ENCODE assay signal across 10 cellular contexts in genomic region chr1:14599787-14600186, GRCh38. TPM values are rescaled to one million over a fixed set of nuclear protein-coding genes. Genes with fewer than 3 reads are reported as not detected.
DNase-seq lines count a peak whose midpoint lies in the region; ATAC-seq and TF ChIP-seq lines count a peak whose summit lies in the region.
"Had no signal": no experiment of that assay in that cellular context is flagged by ENCODE, and none has a peak within 500 bp of the region (broad histone marks: within the 10 kb centered on the region; RNA-seq: fewer than 3 reads in every experiment).

No MANE protein-coding gene starts in this region.

- peak; percentile 60 for ATAC-seq in GM19035 (IDR thresholded peaks at IDR 0.05; ENCODE audit: unreplicated experiment)
- no peak for ATAC-seq in gastroesophageal sphincter
- no peak for ATAC-seq in HG02973 (IDR thresholded peaks at IDR 0.05; ENCODE audit: unreplicated experiment)
- ATAC-seq in activated CD8-positive, alpha-beta memory T cell treated with anti-CD3 and anti-CD28 coated beads, Interleukin-2, amount 10 ng/mL, durations not matched to agents 7 days and 5 days: no peak
- ATAC-seq: HepG2 had no signal

- H3K36me3 ChIP-seq in HUES6 (ENCODE audit: control insufficient read depth, insufficient read depth, low read length): peaks cover 6% of the 10 kb centered on the region; the same call in 1 of the 2 replicates
- no peaks in the 10 kb centered on the region for H3K36me3 ChIP-seq in gastroesophageal sphincter
- H3K36me3 ChIP-seq in skeletal muscle satellite cell (ENCODE audit: insufficient read depth, low read length): no peaks in the 10 kb centered on the region

- H3K27ac ChIP-seq in HUES6 (ENCODE audit: low read depth, low read length) (no peak overlapping the region), gastroesophageal sphincter (no peak overlapping the region)

- H3K4me3 ChIP-seq in HUES6 (ENCODE audit: low read depth, low read length) (peak overlapping the region; percentile 87), gastroesophageal sphincter (peak overlapping the region; percentile 16 to 56), skeletal muscle satellite cell (ENCODE audit: low read length) (peak overlapping the region; percentile 64)

- H3K9me3 ChIP-seq in HUES6 (ENCODE audit: control insufficient read depth, insufficient read depth, low read depth, low read length) (no peaks in the 10 kb centered on the region), gastroesophageal sphincter (no peaks in the 10 kb centered on the region), skeletal muscle satellite cell (replicated peaks; ENCODE audit: low read length) (no peaks in the 10 kb centered on the region)

- TF ChIP-seq CTCF in gastroesophageal sphincter (IDR thresholded peaks at IDR 0.05): no peak

- H3K27me3 ChIP-seq in HUES6 (ENCODE audit: control insufficient read depth, insufficient read depth, low read length) (peaks cover 16% of the 10 kb centered on the region), gastroesophageal sphincter (peaks cover 72% of the 10 kb centered on the region), skeletal muscle satellite cell (ENCODE audit: control insufficient read depth, insufficient read depth, low read length) (peaks cover 44% of the 10 kb centered on the region)

- H3K36me3 Mint-ChIP-seq in activated CD8-positive, alpha-beta memory T cell treated with anti-CD3 and anti-CD28 coated beads, Interleukin-2, amount 10 ng/mL, durations not matched to agents 7 days and 5 days: no peaks in the 10 kb centered on the region

- H3K4me3 Mint-ChIP-seq in activated CD8-positive, alpha-beta memory T cell treated with anti-CD3 and anti-CD28 coated beads, Interleukin-2, amount 10 ng/mL, durations not matched to agents 7 days and 5 days: no peak overlapping the region
- H3K4me3 Mint-ChIP-seq: T-helper 2 cell treated with Interferon-gamma antibody and Interleukin-4, amounts not matched to agents 5 μg/mL and 100 μg/mL, for 36 hours had no signal

- peaks cover 50% of the 10 kb centered on the region for H3K4me1 ChIP-seq in HUES6 (ENCODE audit: control insufficient read depth, insufficient read depth, low read length)
- H3K4me1 ChIP-seq in gastroesophageal sphincter: peaks cover 0 to 36% (median 11%) of the 10 kb centered on the region in 3 donors
- no peaks in the 10 kb centered on the region for H3K4me1 ChIP-seq in skeletal muscle satellite cell (ENCODE audit: control insufficient read depth, insufficient read depth, low read length)

- 41 to 53% methylated on average over 4 to 5 of the region's 6 CpGs for WGBS in gastroesophageal sphincter (ENCODE audit: low coverage in 1 of 2), 2 donors

- H3K9ac ChIP-seq in HUES6 (ENCODE audit: low read length) (peak overlapping the region; percentile 77), skeletal muscle satellite cell (ENCODE audit: low read depth, low read length) (no peak overlapping the region)

- H3K9me3 Mint-ChIP-seq in activated CD8-positive, alpha-beta memory T cell treated with anti-CD3 and anti-CD28 coated beads, Interleukin-2, amount 10 ng/mL, durations not matched to agents 7 days and 5 days (ENCODE audit: low read depth): no peaks in the 10 kb centered on the region
- H3K9me3 Mint-ChIP-seq: T-helper 2 cell treated with Interferon-gamma antibody and Interleukin-4, amounts not matched to agents 5 μg/mL and 100 μg/mL, for 36 hours had no signal

- no peak for DNase-seq in activated naive CD4-positive, alpha-beta T cell treated with Interleukin-2 at 50 U/mL for 16 hours
- DNase-seq in activated CD4-positive, alpha-beta T cell treated with anti-CD3 and anti-CD28 coated beads, Interleukin-2, amount 50 U/mL, for 1 hour: no peak
- DNase-seq in activated CD8-positive, alpha-beta memory T cell treated with anti-CD3 and anti-CD28 coated beads, Interleukin-2, amount 10 ng/mL, durations not matched to agents 7 days and 5 days: no peak

- H3K27ac Mint-ChIP-seq in activated CD8-positive, alpha-beta memory T cell treated with anti-CD3 and anti-CD28 coated beads, Interleukin-2, amount 10 ng/mL, durations not matched to agents 7 days and 5 days: no peak overlapping the region
- H3K27ac Mint-ChIP-seq: T-helper 2 cell treated with Interferon-gamma antibody and Interleukin-4, amounts not matched to agents 5 μg/mL and 100 μg/mL, for 36 hours had no signal

- H3K4me2 ChIP-seq in skeletal muscle satellite cell (ENCODE audit: low read length): peak overlapping the region; percentile 84

- H3K27me3 Mint-ChIP-seq in activated CD8-positive, alpha-beta memory T cell treated with anti-CD3 and anti-CD28 coated beads, Interleukin-2, amount 10 ng/mL, durations not matched to agents 7 days and 5 days: peaks cover 46% of the 10 kb centered on the region

- no peak for TF ChIP-seq POLR2A in gastroesophageal sphincter (IDR thresholded peaks at IDR 0.05)

- CTCF ChIA-PET in activated CD8-positive, alpha-beta memory T cell treated with anti-CD3 and anti-CD28 coated beads, Interleukin-2, amount 10 ng/mL, durations not matched to agents 7 days and 5 days (lab: Charles Lee): no interaction called here

- no peak for TF ChIP-seq EP300 in gastroesophageal sphincter (IDR thresholded peaks at IDR 0.05)

- H3K4me1 Mint-ChIP-seq in activated CD8-positive, alpha-beta memory T cell treated with anti-CD3 and anti-CD28 coated beads, Interleukin-2, amount 10 ng/mL, durations not matched to agents 7 days and 5 days: no peaks in the 10 kb centered on the region

RNA-seq across cellular contexts. Expression of gene KAZN, which starts 1.3 kb away (rescaled TPM):
- total RNA-seq in gastroesophageal sphincter: 10 to 100 TPM in 3 of 4 donors, 1 to 10 TPM in 1; 6.5 to 16.6 (median 11.5) TPM
- 7.4 and 8.9 TPM in 2 replicates for total RNA-seq in skeletal muscle satellite cell (2012; rRNA removed)
- total RNA-seq in activated CD8-positive, alpha-beta memory T cell treated with anti-CD3 and anti-CD28 coated beads, Interleukin-2, amount 10 ng/mL, durations not matched to agents 7 days and 5 days: under 1 TPM; 0.12 to 0.15 TPM

Comparison
In these comparisons a context has a peak if more than half of its experiments do, and no peak if none do; other contexts are left out.
1. H3K4me3 ChIP-seq: peak in every context shown above with its lines; median percentile 87 in HUES6; 64 in skeletal muscle satellite cell; 36 in gastroesophageal sphincter.
2. RNA of gene KAZN, which starts 1.3 kb away (total RNA-seq): 6.5 to 16.6 TPM in gastroesophageal sphincter; 0.12 to 0.15 TPM in activated CD8-positive, alpha-beta memory T cell treated with anti-CD3 and anti-CD28 coated beads, Interleukin-2, amount 10 ng/mL, durations not matched to agents 7 days and 5 days; every median in the first group is over 4 times any median in the second.